ENCODE assay signal across 8 cellular contexts in the genomic region with DNA sequence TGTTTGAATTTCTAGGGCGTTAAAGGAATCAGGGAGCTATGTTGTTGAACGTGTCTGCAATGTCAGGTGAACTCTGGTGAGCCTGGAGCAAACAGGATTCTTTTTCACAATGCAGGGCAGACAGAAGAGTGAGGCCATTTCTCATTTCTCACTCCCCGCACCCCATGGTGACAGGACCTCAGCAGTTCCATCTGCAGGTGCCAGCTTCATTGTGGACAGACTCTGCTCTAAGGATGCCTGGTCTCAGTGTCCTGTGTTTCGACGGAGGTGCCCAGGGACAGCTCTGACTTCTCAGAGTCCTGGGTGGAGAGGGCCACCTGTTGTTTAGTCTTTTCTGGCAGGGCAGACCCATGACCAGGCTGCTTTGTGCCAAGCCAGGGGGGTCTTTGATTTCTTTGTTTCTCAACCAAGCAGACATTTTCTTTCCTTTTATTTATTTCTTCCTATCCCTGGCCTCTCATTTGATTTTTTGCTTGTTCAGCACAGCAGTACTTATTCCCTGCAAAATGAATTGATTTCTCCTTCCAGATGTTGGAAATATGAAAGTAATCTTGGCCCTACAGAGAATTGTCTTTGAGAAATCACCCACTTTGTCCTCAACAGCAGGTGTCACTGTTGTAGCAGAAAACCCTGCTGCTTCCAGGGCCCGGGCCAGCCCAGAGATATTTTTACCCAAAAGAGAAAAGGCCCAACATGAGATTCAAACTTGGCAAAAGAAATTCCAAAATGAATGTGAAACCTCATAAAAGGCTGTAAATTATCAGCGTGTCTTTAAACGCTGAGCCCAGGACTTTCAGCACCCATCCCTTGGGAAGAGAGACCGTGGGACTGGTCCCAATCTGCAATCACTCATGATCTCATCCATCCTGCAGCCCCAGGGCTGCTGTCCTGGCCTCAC.
DNase-seq lines count a peak whose midpoint lies in the region; ATAC-seq and TF ChIP-seq lines count a peak whose summit lies in the region.

No MANE protein-coding gene starts in this region.

- CTCF ChIA-PET in activated CD4-positive, alpha-beta memory T cell treated with anti-CD3 and anti-CD28 coated beads for 36 hours (lab: Charles Lee): no interaction called here
- CTCF ChIA-PET in activated CD4-positive, alpha-beta memory T cell treated with anti-CD3 and anti-CD28 coated beads, Interleukin-2, amount 10 ng/mL, durations not matched to agents 7 days and 5 days (lab: Charles Lee): no interaction called here

- H3K4me1 Mint-ChIP-seq in activated CD4-positive, alpha-beta memory T cell treated with anti-CD3 and anti-CD28 coated beads for 36 hours (ENCODE audit: low read depth): no peaks in the 10 kb centered on the region
- H3K4me1 Mint-ChIP-seq in activated CD4-positive, alpha-beta memory T cell treated with anti-CD3 and anti-CD28 coated beads, Interleukin-2, amount 10 ng/mL, durations not matched to agents 7 days and 5 days: no peaks in the 10 kb centered on the region

- no peak overlapping the region for H3K27ac Mint-ChIP-seq in activated CD4-positive, alpha-beta memory T cell treated with anti-CD3 and anti-CD28 coated beads for 36 hours
- no peak overlapping the region for H3K27ac Mint-ChIP-seq in activated CD4-positive, alpha-beta memory T cell treated with anti-CD3 and anti-CD28 coated beads, Interleukin-2, amount 10 ng/mL, durations not matched to agents 7 days and 5 days

- no peak overlapping the region for H3K4me3 Mint-ChIP-seq in activated CD4-positive, alpha-beta memory T cell treated with anti-CD3 and anti-CD28 coated beads for 36 hours
- no peak overlapping the region for H3K4me3 Mint-ChIP-seq in activated CD4-positive, alpha-beta memory T cell treated with anti-CD3 and anti-CD28 coated beads, Interleukin-2, amount 10 ng/mL, durations not matched to agents 7 days and 5 days

- H3K79me2 ChIP-seq in mesendoderm (ENCODE audit: control insufficient read depth, insufficient read depth, low read length): no peaks in the 10 kb centered on the region

- POLR2A ChIA-PET in activated CD4-positive, alpha-beta memory T cell treated with anti-CD3 and anti-CD28 coated beads for 36 hours (lab: Charles Lee): no interaction called here
- POLR2A ChIA-PET in activated CD4-positive, alpha-beta memory T cell treated with anti-CD3 and anti-CD28 coated beads, Interleukin-2, amount 10 ng/mL, durations not matched to agents 7 days and 5 days (lab: Charles Lee): no interaction called here

- no peak overlapping the region for H2BK120ac ChIP-seq in mesendoderm (ENCODE audit: low read depth, low read length)

- no peak overlapping the region for H3K4ac ChIP-seq in mesendoderm (ENCODE audit: low read depth, low read length)

- intact Hi-C loops in activated CD4-positive, alpha-beta memory T cell treated with anti-CD3 and anti-CD28 coated beads for 36 hours (cut with micrococcal nuclease): no loop called here

- WGBS in mesendoderm (ENCODE audit: extremely low coverage, insufficient coverage, low lambda C conversion rate): no CpG with 5 or more reads among the region's 9 CpGs

- H3K4me1 ChIP-seq in mesendoderm (ENCODE audit: control insufficient read depth, low read depth, low read length): no peaks in the 10 kb centered on the region

- no peak overlapping the region for H2BK15ac ChIP-seq in mesendoderm (replicated peaks; ENCODE audit: low read depth)

- no peak overlapping the region for H2AK5ac ChIP-seq in mesendoderm (ENCODE audit: low read length)

- H3K18ac ChIP-seq in mesendoderm (ENCODE audit: low read length): no peak overlapping the region

- no peak overlapping the region for H3K4me2 ChIP-seq in mesendoderm (ENCODE audit: low read length)

- no peaks in the 10 kb centered on the region for H3K27me3 Mint-ChIP-seq in activated CD4-positive, alpha-beta memory T cell treated with anti-CD3 and anti-CD28 coated beads for 36 hours
- H3K27me3 Mint-ChIP-seq in activated CD4-positive, alpha-beta memory T cell treated with anti-CD3 and anti-CD28 coated beads, Interleukin-2, amount 10 ng/mL, durations not matched to agents 7 days and 5 days: no peaks in the 10 kb centered on the region

- no peaks in the 10 kb centered on the region for H3K27me3 ChIP-seq in brain microvascular endothelial cell (replicated peaks)
- H3K27me3 ChIP-seq in mesendoderm (ENCODE audit: insufficient read depth, low read length, poor library complexity): no peaks in the 10 kb centered on the region

- peaks cover 5% of the 10 kb centered on the region for H3K36me3 Mint-ChIP-seq in activated CD4-positive, alpha-beta memory T cell treated with anti-CD3 and anti-CD28 coated beads for 36 hours
- peaks cover 2% of the 10 kb centered on the region for H3K36me3 Mint-ChIP-seq in activated CD4-positive, alpha-beta memory T cell treated with anti-CD3 and anti-CD28 coated beads, Interleukin-2, amount 10 ng/mL, durations not matched to agents 7 days and 5 days (ENCODE audit: low read depth)

- H3K4me3 ChIP-seq in brain microvascular endothelial cell (ENCODE audit: low read depth, low read length) (no peak overlapping the region), mesendoderm (ENCODE audit: low read length) (no peak overlapping the region)

- H3K36me3 ChIP-seq in brain microvascular endothelial cell (replicated peaks): no peaks in the 10 kb centered on the region
- no peaks in the 10 kb centered on the region for H3K36me3 ChIP-seq in mesendoderm (ENCODE audit: control insufficient read depth, insufficient read depth, low read length)

- H3K9me3 Mint-ChIP-seq in activated CD4-positive, alpha-beta memory T cell treated with anti-CD3 and anti-CD28 coated beads for 36 hours: peaks cover 5% of the 10 kb centered on the region
- no peaks in the 10 kb centered on the region for H3K9me3 Mint-ChIP-seq in activated CD4-positive, alpha-beta memory T cell treated with anti-CD3 and anti-CD28 coated beads, Interleukin-2, amount 10 ng/mL, durations not matched to agents 7 days and 5 days

- no peak overlapping the region for H3K9ac ChIP-seq in mesendoderm (ENCODE audit: low read length)

- H2BK5ac ChIP-seq in mesendoderm (ENCODE audit: low read length): no peak overlapping the region

- H3K56ac ChIP-seq in mesendoderm (ENCODE audit: low read length): no peak overlapping the region

- H3K79me1 ChIP-seq in mesendoderm (ENCODE audit: low read length): no peaks in the 10 kb centered on the region

- no peak overlapping the region for H3K23ac ChIP-seq in mesendoderm (ENCODE audit: low read length)

- ATAC-seq in HG02798 (IDR thresholded peaks at IDR 0.05; ENCODE audit: poor library complexity, unreplicated experiment) (no peak), HG03521 (IDR thresholded peaks at IDR 0.05; ENCODE audit: unreplicated experiment) (no peak), HG03159 (IDR thresholded peaks at IDR 0.05; ENCODE audit: unreplicated experiment) (no peak)

- H3K27ac ChIP-seq in brain microvascular endothelial cell (no peak overlapping the region), mesendoderm (ENCODE audit: low read depth, low read length) (no peak overlapping the region)

- no peak overlapping the region for H4K5ac ChIP-seq in mesendoderm (ENCODE audit: low read length)

- in situ Hi-C loops in brain microvascular endothelial cell (cut with HindIII; ENCODE audit: low pct_ligation_motif_present, low sequenced_read_pairs): no loop called here

- TF ChIP-seq CTCF in brain microvascular endothelial cell (IDR thresholded peaks at IDR 0.05; ENCODE audit: low read depth, low read length, missing control alignments): peak; percentile 72

- H4K8ac ChIP-seq in mesendoderm (ENCODE audit: low read depth, low read length): no peak overlapping the region

- DNase-seq in activated CD4-positive, alpha-beta memory T cell treated with anti-CD3 and anti-CD28 coated beads for 36 hours: peak; percentile 17
- no peak for DNase-seq in activated CD4-positive, alpha-beta memory T cell treated with anti-CD3 and anti-CD28 coated beads, Interleukin-2, amount 10 ng/mL, durations not matched to agents 7 days and 5 days
- DNase-seq in NCI-H2227 (lab: John Stamatoyannopoulos, UW; ENCODE audit: unreplicated experiment): peak; percentile 43
- peak; percentile 47 for DNase-seq in brain microvascular endothelial cell
- DNase-seq in mesendoderm: peak; percentile 46
